Comparison of ENCODE assay signal across 9 cellular contexts in the genomic region with DNA sequence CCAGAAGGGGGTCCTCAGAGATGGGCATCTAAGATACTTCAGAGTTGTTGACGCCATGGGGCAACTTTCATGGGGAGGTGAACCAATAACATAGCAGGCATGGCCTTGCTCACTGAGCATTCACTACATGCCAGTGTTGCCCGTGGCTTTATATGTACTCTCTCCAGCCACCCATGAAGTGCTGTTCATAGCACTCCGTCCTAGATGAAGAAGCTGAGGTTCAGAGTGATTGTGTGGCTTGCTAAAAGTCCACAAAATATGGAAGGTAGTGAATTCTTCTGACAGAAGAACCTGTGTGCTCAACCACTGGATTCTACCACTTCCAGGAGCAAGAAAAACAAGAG. TPM values are rescaled to one million over a fixed set of nuclear protein-coding genes. Genes with fewer than 3 reads are reported as not detected.
DNase-seq lines count a peak whose midpoint lies in the region; ATAC-seq and TF ChIP-seq lines count a peak whose summit lies in the region.
"Had no signal": no experiment of that assay in that cellular context is flagged by ENCODE, and none has a peak within 500 bp of the region (broad histone marks: within the 10 kb centered on the region; RNA-seq: fewer than 3 reads in every experiment).

No MANE protein-coding gene starts in this region.

- no peaks in the 10 kb centered on the region for H3K27me3 Mint-ChIP-seq in MCF 10A (ENCODE audit: insufficient read depth, unreplicated experiment)

- intact Hi-C loops in MCF 10A (cut with micrococcal nuclease), result no loop called here
- intact Hi-C loops in sciatic nerve (cut with DNase I), result no loop called here

- DNase-seq in MCF 10A (ENCODE audit: unreplicated experiment) (no peak), sciatic nerve (ENCODE audit: low spot score) (no peak), NCI-H748 treated with DMSO at 0.1 percent for 48 hours (lab: John Stamatoyannopoulos, UW) (no peak), foreskin fibroblast (no peak)
- no peak for DNase-seq in activated CD4-positive, alpha-beta T cell treated with anti-CD3 and anti-CD28 coated beads for 1 hour
- DNase-seq: foreskin melanocyte had no signal

- ATAC-seq in GM19324 (IDR thresholded peaks at IDR 0.05; ENCODE audit: low FRiP score, unreplicated experiment) (peak; percentile 17), HG03025 (IDR thresholded peaks at IDR 0.05; ENCODE audit: low FRiP score, unreplicated experiment) (peak; percentile 16), sciatic nerve (peak; percentile 14), GM18517 (IDR thresholded peaks at IDR 0.05; ENCODE audit: unreplicated experiment) (no peak)

- H3K36me3 Mint-ChIP-seq in MCF 10A (ENCODE audit: insufficient read depth, unreplicated experiment), result peaks cover 42% of the 10 kb centered on the region

- H3K4me3 Mint-ChIP-seq in MCF 10A (ENCODE audit: unreplicated experiment), result peak overlapping the region; percentile 58

- no TSS peak for BruUV-seq in MCF 10A (replicated peaks; lab: Mats Ljungman, UMichigan)

- H3K27ac Mint-ChIP-seq in MCF 10A (ENCODE audit: low read depth, unreplicated experiment), result peak overlapping the region; percentile 88

- peaks cover 31% of the 10 kb centered on the region for H3K4me1 Mint-ChIP-seq in MCF 10A (ENCODE audit: insufficient read depth, unreplicated experiment)

- H3K4me3 ChIP-seq in foreskin fibroblast (ENCODE audit: low read depth in 1 of 2, low read length in 2 of 2), result no peak overlapping the region

- TF ChIP-seq CTCF in MCF 10A (IDR thresholded peaks at IDR 0.05; ENCODE audit: unreplicated experiment) (no peak), foreskin fibroblast (IDR thresholded peaks at IDR 0.05; ENCODE audit: low read depth, low read length) (no peak)

- no peaks in the 10 kb centered on the region for H3K9me3 Mint-ChIP-seq in MCF 10A (ENCODE audit: unreplicated experiment)

- CTCF ChIA-PET in MCF 10A (lab: Yijun Ruan, JAX), result interaction anchor here (0.7 to 5.3 kb wide), 10 partner anchors 9 to 278 kb away, joined by 3 to 43 read pairs (median 6); partner anchors contain the start of genes ARPIN, CIB1 and SEMA4B

- POLR2A ChIA-PET in MCF 10A (lab: Yijun Ruan, JAX), result interaction anchor here (0.6 to 5.7 kb wide), 15 partner anchors 9 to 175 kb away, joined by 3 to 99 read pairs (median 7); partner anchors contain the start of genes CIB1, GDPGP1, NGRN and SEMA4B

RNA-seq across cellular contexts. Expression of gene SEMA4B, which starts 9.8 kb away (rescaled TPM):
- total RNA-seq in MCF 10A (2022), result 38.6 and 46.4 TPM in 2 replicates
- total RNA-seq in sciatic nerve, result 55.9 TPM

RNA-seq across cellular contexts. Expression of gene CIB1, which starts 42.4 kb away (rescaled TPM):
- 45.6 and 50.5 TPM in 2 replicates for total RNA-seq in MCF 10A (2022)
- total RNA-seq in sciatic nerve, result 43.3 TPM

RNA-seq across cellular contexts. Expression of gene GDPGP1, which starts 42.7 kb away (rescaled TPM):
- 3.4 and 6.6 TPM in 2 replicates for total RNA-seq in MCF 10A (2022)
- 5.4 TPM for total RNA-seq in sciatic nerve

RNA-seq across cellular contexts. Expression of gene TTLL13, which starts 58.0 kb away (rescaled TPM):
- total RNA-seq in MCF 10A (2022) (0.47 TPM in 1 of 2 replicates, not detected in the other), sciatic nerve (0.71 TPM)
